Comparison of ENCODE assay signal across 18 cellular contexts in the genomic region with DNA sequence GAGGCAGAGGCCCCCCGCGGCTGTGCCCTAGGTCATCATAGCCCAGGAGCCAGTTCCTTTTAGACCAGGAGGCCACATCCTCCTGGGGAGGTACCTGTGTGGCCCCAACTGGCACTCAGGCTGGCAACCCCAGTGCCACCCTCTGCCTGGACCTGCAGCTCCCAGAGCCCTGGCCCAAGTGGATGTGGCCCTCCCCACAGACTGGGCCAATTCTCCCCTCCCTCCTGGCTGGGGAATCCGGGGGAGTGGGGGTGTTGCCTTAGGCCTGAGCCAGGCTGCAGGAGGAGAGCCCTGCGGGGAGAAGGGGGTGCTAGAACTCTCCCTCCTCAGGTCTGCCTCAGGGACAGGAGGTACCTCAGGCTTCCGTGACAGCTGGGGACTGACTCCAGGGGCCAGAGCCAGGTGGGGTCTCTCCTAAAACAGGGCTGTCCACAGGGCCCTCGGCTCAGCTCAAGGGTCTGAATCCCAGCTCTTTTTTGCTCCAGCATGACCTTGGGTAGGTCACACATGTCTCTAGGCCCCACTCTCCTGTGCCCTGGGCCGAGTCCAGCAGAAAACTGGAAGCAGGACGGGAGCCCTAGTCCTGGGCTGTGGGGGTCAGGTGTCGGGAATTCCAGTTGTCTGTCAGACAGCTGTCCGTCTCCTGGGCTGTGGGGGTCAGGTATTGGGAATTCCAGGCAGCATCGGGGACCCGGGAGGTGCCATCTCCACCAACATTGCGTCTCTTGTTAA. TPM values are rescaled to one million over a fixed set of nuclear protein-coding genes. Genes with fewer than 3 reads are reported as not detected.
DNase-seq lines count a peak whose midpoint lies in the region; ATAC-seq and TF ChIP-seq lines count a peak whose summit lies in the region.
"Had no signal": no experiment of that assay in that cellular context is flagged by ENCODE, and none has a peak within 500 bp of the region (broad histone marks: within the 10 kb centered on the region; RNA-seq: fewer than 3 reads in every experiment).

No MANE protein-coding gene starts in this region.

- no peak for TF ChIP-seq POLR2A in gastroesophageal sphincter (IDR thresholded peaks at IDR 0.05)

- no peak for TF ChIP-seq EP300 in gastroesophageal sphincter (IDR thresholded peaks at IDR 0.05)

- ATAC-seq in gastroesophageal sphincter (no peak), HG02870 (IDR thresholded peaks at IDR 0.05; ENCODE audit: unreplicated experiment) (no peak)
- ATAC-seq: activated CD4-positive, alpha-beta T cell treated with anti-CD3 and anti-CD28 coated beads for 36 hours; stimulated activated memory B cell treated with anti-CD40 and anti-IgM and Interleukin-4, amounts not matched to agents 10 μg/mL and 1 μg/mL and 100 μg/mL, for 72 hours had no signal

- WGBS in gastroesophageal sphincter (ENCODE audit: low coverage in 1 of 2), 2 donors: 53% methylated on average over 3 of the region's 13 CpGs; no CpG with 5 or more reads in 1 of the 2 donors

- no peak overlapping the region for H3K4me3 ChIP-seq in gastroesophageal sphincter
- no peak overlapping the region for H3K4me3 ChIP-seq in rectal smooth muscle tissue (ENCODE audit: low read length)

- no peak for TF ChIP-seq CTCF in gastroesophageal sphincter (IDR thresholded peaks at IDR 0.05)

- peak overlapping the region in 3 of 4 donors; percentile 69 to 81 (median 81) for H3K27ac ChIP-seq in gastroesophageal sphincter
- peak overlapping the region; percentile 52 for H3K27ac ChIP-seq in rectal smooth muscle tissue (ENCODE audit: low read depth, low read length)
- H3K27ac ChIP-seq: HL-60, KMS-11 had no signal

- DNase-seq in NCI-H226 (peak; percentile 62), NCI-H1694 (lab: John Stamatoyannopoulos, UW) (no peak), DMS53 (lab: John Stamatoyannopoulos, UW) (no peak)
- DNase-seq: activated CD4-positive, alpha-beta T cell treated with anti-CD3 and anti-CD28 coated beads for 36 hours; activated naive CD8-positive, alpha-beta T cell treated with anti-CD3 and anti-CD28 coated beads for 36 hours; activated T-cell treated with anti-CD3 and anti-CD28 coated beads, Interleukin-2, amount 50 U/mL, for 1 hour; mesendoderm; NCI-H1105 treated with DMSO at 0.1 percent for 48 hours; NCI-H2171; SHP77 treated with DMSO at 0.1 percent for 48 hours; small intestine had no signal

- peaks cover 0 to 26% (median 8%) of the 10 kb centered on the region in 3 donors for H3K4me1 ChIP-seq in gastroesophageal sphincter
- H3K4me1 ChIP-seq in rectal smooth muscle tissue (ENCODE audit: control insufficient read depth, insufficient read depth, low read length): peaks cover 4% of the 10 kb centered on the region

- H3K36me3 ChIP-seq in gastroesophageal sphincter (peaks cover 0 to 52% of the 10 kb centered on the region in 2 donors), rectal smooth muscle tissue (ENCODE audit: control insufficient read depth, insufficient read depth, low read length) (no peaks in the 10 kb centered on the region)

- no peaks in the 10 kb centered on the region for H3K9me3 ChIP-seq in gastroesophageal sphincter

- no peaks in the 10 kb centered on the region for H3K27me3 ChIP-seq in gastroesophageal sphincter
- no peaks in the 10 kb centered on the region for H3K27me3 ChIP-seq in rectal smooth muscle tissue (ENCODE audit: control insufficient read depth, insufficient read depth, low read length)

- no peak overlapping the region for H3K9ac ChIP-seq in rectal smooth muscle tissue (ENCODE audit: low read length)
- H3K9ac ChIP-seq: KMS-11 had no signal

RNA-seq across cellular contexts. Expression of gene DNLZ, which starts 9.6 kb away (rescaled TPM):
- total RNA-seq in gastroesophageal sphincter: 10 to 100 TPM in 3 of 4 donors, 1 to 10 TPM in 1; 8.4 to 23.7 (median 15.7) TPM

RNA-seq across cellular contexts. Expression of gene CARD9, which starts 19.5 kb away (rescaled TPM):
- total RNA-seq in gastroesophageal sphincter: 1 to 10 TPM; 1.3 to 2.3 (median 1.8) TPM

RNA-seq across cellular contexts. Expression of gene GPSM1, which starts 26.6 kb away (rescaled TPM):
- total RNA-seq in gastroesophageal sphincter: 10 to 100 TPM in 3 of 4 donors, 1 to 10 TPM in 1; 10.0 to 14.9 (median 13.0) TPM

RNA-seq across cellular contexts. Expression of gene SNAPC4, which starts 46.0 kb away (rescaled TPM):
- 1 to 10 TPM; 3.5 to 8.4 (median 5.5) TPM for total RNA-seq in gastroesophageal sphincter

RNA-seq across cellular contexts. Expression of gene CCDC187, which starts 50.0 kb away (rescaled TPM):
- not detected for total RNA-seq in gastroesophageal sphincter
- total RNA-seq: activated naive CD8-positive, alpha-beta T cell treated with anti-CD3 and anti-CD28 coated beads for 36 hours; endothelial cell of umbilical vein had no signal
